In genomic region chr4:1945912-1946311, GRCh38 we compare ENCODE assay signal across 26 cellular contexts.
"Had no signal": no experiment of that assay in that cellular context is flagged by ENCODE, and none has a peak within 500 bp of the region (broad histone marks: within the 10 kb centered on the region; RNA-seq: fewer than 3 reads in every experiment).

No MANE protein-coding gene starts in this region.

- H3K27me3 ChIP-seq: dorsolateral prefrontal cortex, esophagus squamous epithelium, gastrocnemius medialis, heart right ventricle, left lung had no signal

- H3K4me3 Mint-ChIP-seq: mesothelial cell of epicardium, naive B cell had no signal

- H3K4me3 ChIP-seq: coronary artery, dorsolateral prefrontal cortex, esophagus squamous epithelium, gastrocnemius medialis, heart right ventricle, left lung, lower lobe of right lung, mucosa of descending colon had no signal

- H3K4me1 Mint-ChIP-seq: mesothelial cell of epicardium, naive B cell had no signal

- H3K27ac Mint-ChIP-seq: mesothelial cell of epicardium, naive B cell had no signal

- ATAC-seq: esophagus mucosa, gastrocnemius medialis, left lung, left ventricle myocardium superior, lower lobe of right lung, mucosa of descending colon had no signal

- H3K9me3 Mint-ChIP-seq: mesothelial cell of epicardium, naive B cell had no signal

- DNase-seq: dermis blood vessel endothelial cell; dorsolateral prefrontal cortex; effector CD4-positive, alpha-beta T cell; effector memory CD4-positive, alpha-beta T cell; erythroblast; esophagus squamous epithelium; foreskin fibroblast; foreskin melanocyte; gastrocnemius medialis; glutamatergic neuron; heart right ventricle; left cardiac atrium; left lung; left ventricle myocardium superior; lower lobe of right lung; mesenchymal stem cell; mucosa of descending colon; naive B cell had no signal

- H3K27ac ChIP-seq: coronary artery, dorsolateral prefrontal cortex, epithelial cell of prostate, esophagus squamous epithelium, gastrocnemius medialis, heart right ventricle, left lung, lower lobe of right lung had no signal

- H3K36me3 Mint-ChIP-seq: naive B cell had no signal

- FAIRE-seq: colon, endometrium, islet of Langerhans, keratinocyte had no signal

- H3K4me1 ChIP-seq: left lung, lower lobe of right lung had no signal

- H3K27me3 Mint-ChIP-seq: naive B cell had no signal

- H3K9me3 ChIP-seq: esophagus squamous epithelium, gastrocnemius medialis, heart right ventricle, left lung, lower lobe of right lung, mucosa of descending colon had no signal
